22 cellular contexts compared by ENCODE assay signal in genomic region chr4:108143515-108143914, GRCh38. TPM values are rescaled to one million over a fixed set of nuclear protein-coding genes. Genes with fewer than 3 reads are reported as not detected.
DNase-seq lines count a peak whose midpoint lies in the region; ATAC-seq and TF ChIP-seq lines count a peak whose summit lies in the region.
"Had no signal": no experiment of that assay in that cellular context is flagged by ENCODE, and none has a peak within 500 bp of the region (broad histone marks: within the 10 kb centered on the region; RNA-seq: fewer than 3 reads in every experiment).

No MANE protein-coding gene starts in this region.

- intact Hi-C loops in upper lobe of right lung (cut with DNase I): no loop called here

- H3K9me3 Mint-ChIP-seq in activated T-cell treated with anti-CD3 and anti-CD28 coated beads, Interleukin-2, amount 50 U/mL, for 72 hours: no peaks in the 10 kb centered on the region
- no peaks in the 10 kb centered on the region for H3K9me3 Mint-ChIP-seq in activated naive CD4-positive, alpha-beta T cell treated with anti-CD3 and anti-CD28 coated beads, Interleukin-2, amount 50 U/mL, for 24 hours
- no peaks in the 10 kb centered on the region for H3K9me3 Mint-ChIP-seq in neural progenitor cell

- H3K27ac ChIP-seq in HUES48 (ENCODE audit: low read depth, low read length): peak overlapping the region; percentile 44
- H3K27ac ChIP-seq in neural progenitor cell: no peak overlapping the region
- no peak overlapping the region for H3K27ac ChIP-seq in upper lobe of right lung
- no peak overlapping the region for H3K27ac ChIP-seq in coronary artery
- H3K27ac ChIP-seq: heart left ventricle, lower lobe of right lung had no signal

- H3K27me3 ChIP-seq in HUES48 (ENCODE audit: control insufficient read depth, insufficient read depth, low read length): peaks cover 20% of the 10 kb centered on the region
- no peaks in the 10 kb centered on the region for H3K27me3 ChIP-seq in neural progenitor cell
- H3K27me3 ChIP-seq in upper lobe of right lung: peaks cover 5% of the 10 kb centered on the region

- ATAC-seq in activated T-cell treated with anti-CD3 and anti-CD28 coated beads, Interleukin-2, amount 50 U/mL, for 72 hours (replicated peaks in 1 of 2): no peak
- ATAC-seq in upper lobe of right lung: no peak
- ATAC-seq: heart left ventricle, lower lobe of right lung had no signal

- H3K4me3 ChIP-seq in HUES48 (ENCODE audit: low read depth, low read length) (no peak overlapping the region), neural progenitor cell (no peak overlapping the region), upper lobe of right lung (no peak overlapping the region), coronary artery (no peak overlapping the region)
- H3K4me3 ChIP-seq: heart left ventricle, lower lobe of right lung had no signal

- no peak for TF ChIP-seq CTCF in neural progenitor cell (IDR thresholded peaks at IDR 0.05)
- no peak for TF ChIP-seq CTCF in upper lobe of right lung (IDR thresholded peaks at IDR 0.05)
- no peak for TF ChIP-seq CTCF in coronary artery (IDR thresholded peaks at IDR 0.05)

- H3K9me3 ChIP-seq in HUES48 (ENCODE audit: control insufficient read depth, insufficient read depth, low read length) (no peaks in the 10 kb centered on the region), neural progenitor cell (ENCODE audit: low read depth) (no peaks in the 10 kb centered on the region), upper lobe of right lung (no peaks in the 10 kb centered on the region)
- H3K9me3 ChIP-seq: lower lobe of right lung had no signal

- DNase-seq in activated T-cell treated with anti-CD3 and anti-CD28 coated beads, Interleukin-2, amount 50 U/mL, for 72 hours: no peak
- DNase-seq in activated T-cell treated with anti-CD3 and anti-CD28 coated beads for 4 hours (no peak), neural progenitor cell (ENCODE audit: low spot score) (no peak), upper lobe of right lung (no peak), coronary artery (ENCODE audit: low spot score) (no peak), NCI-H2107 (lab: John Stamatoyannopoulos, UW) (no peak)
- DNase-seq: activated CD4-positive, alpha-beta T cell treated with anti-CD3 and anti-CD28 coated beads for 1 hour; anterior cingulate cortex; Calu3; HCEC 1CT; heart left ventricle; IMR-90; lower lobe of right lung; NCI-H187 treated with DMSO at 0.1 percent for 48 hours; NCI-H524 treated with DMSO at 0.1 percent for 48 hours; posterior cingulate gyrus; SHP77; stimulated activated CD4-positive, alpha-beta T cell treated with anti-CD3 and anti-CD28 coated beads, Interleukin-4, amount 100 ng/mL, for 24 hours; T-helper 9 cell had no signal

- no peak overlapping the region for H2AFZ ChIP-seq in neural progenitor cell (replicated peaks)

- peak overlapping the region; percentile 94 for H3K27ac Mint-ChIP-seq in activated T-cell treated with anti-CD3 and anti-CD28 coated beads, Interleukin-2, amount 50 U/mL, for 72 hours
- peak overlapping the region; percentile 94 for H3K27ac Mint-ChIP-seq in activated naive CD4-positive, alpha-beta T cell treated with anti-CD3 and anti-CD28 coated beads, Interleukin-2, amount 50 U/mL, for 24 hours
- peak overlapping the region; percentile 58 for H3K27ac Mint-ChIP-seq in neural progenitor cell

- no peaks in the 10 kb centered on the region for H3K27me3 Mint-ChIP-seq in activated T-cell treated with anti-CD3 and anti-CD28 coated beads, Interleukin-2, amount 50 U/mL, for 72 hours (ENCODE audit: low read depth)
- H3K27me3 Mint-ChIP-seq in activated naive CD4-positive, alpha-beta T cell treated with anti-CD3 and anti-CD28 coated beads, Interleukin-2, amount 50 U/mL, for 24 hours: no peaks in the 10 kb centered on the region
- peaks cover 2% of the 10 kb centered on the region for H3K27me3 Mint-ChIP-seq in neural progenitor cell (ENCODE audit: insufficient read depth, low read depth)

- peaks cover 5% of the 10 kb centered on the region for H4K20me1 ChIP-seq in neural progenitor cell (ENCODE audit: low read depth)

- H3K4me1 ChIP-seq in HUES48 (ENCODE audit: control insufficient read depth, insufficient read depth, low read length) (peaks cover 47% of the 10 kb centered on the region), neural progenitor cell (peaks cover 35% of the 10 kb centered on the region), upper lobe of right lung (no peaks in the 10 kb centered on the region)
- H3K4me1 ChIP-seq: lower lobe of right lung had no signal

- peaks cover 100% of the 10 kb centered on the region for H3K4me1 Mint-ChIP-seq in activated T-cell treated with anti-CD3 and anti-CD28 coated beads, Interleukin-2, amount 50 U/mL, for 72 hours (ENCODE audit: low read depth)
- peaks cover 100% of the 10 kb centered on the region for H3K4me1 Mint-ChIP-seq in activated naive CD4-positive, alpha-beta T cell treated with anti-CD3 and anti-CD28 coated beads, Interleukin-2, amount 50 U/mL, for 24 hours
- peaks cover 82% of the 10 kb centered on the region for H3K4me1 Mint-ChIP-seq in neural progenitor cell

- no peak overlapping the region for H3K4me2 ChIP-seq in neural progenitor cell

- H3F3A ChIP-seq in neural progenitor cell (ENCODE audit: low read depth): no peaks in the 10 kb centered on the region

- peak overlapping the region; percentile 78 to 82 for H3K4me3 Mint-ChIP-seq in activated T-cell treated with anti-CD3 and anti-CD28 coated beads, Interleukin-2, amount 50 U/mL, for 72 hours
- peak overlapping the region; percentile 85 for H3K4me3 Mint-ChIP-seq in activated naive CD4-positive, alpha-beta T cell treated with anti-CD3 and anti-CD28 coated beads, Interleukin-2, amount 50 U/mL, for 24 hours
- no peak overlapping the region for H3K4me3 Mint-ChIP-seq in neural progenitor cell

- no peaks in the 10 kb centered on the region for H3K79me2 ChIP-seq in neural progenitor cell (ENCODE audit: low read depth)

- H3K36me3 ChIP-seq in HUES48 (ENCODE audit: control insufficient read depth, insufficient read depth, low read length): no peaks in the 10 kb centered on the region
- no peaks in the 10 kb centered on the region for H3K36me3 ChIP-seq in neural progenitor cell
- H3K36me3 ChIP-seq in upper lobe of right lung: no peaks in the 10 kb centered on the region
- H3K36me3 ChIP-seq: heart left ventricle, lower lobe of right lung had no signal

- peaks cover 10 to 13% of the 10 kb centered on the region in 2 donors for H3K36me3 Mint-ChIP-seq in activated T-cell treated with anti-CD3 and anti-CD28 coated beads, Interleukin-2, amount 50 U/mL, for 72 hours (ENCODE audit: insufficient read depth in 2 of 2)
- peaks cover 25% of the 10 kb centered on the region for H3K36me3 Mint-ChIP-seq in activated naive CD4-positive, alpha-beta T cell treated with anti-CD3 and anti-CD28 coated beads, Interleukin-2, amount 50 U/mL, for 24 hours
- peaks cover 20% of the 10 kb centered on the region for H3K36me3 Mint-ChIP-seq in neural progenitor cell

- H3K9ac ChIP-seq in HUES48 (ENCODE audit: low read depth, low read length) (no peak overlapping the region), neural progenitor cell (no peak overlapping the region)

RNA-seq across cellular contexts. Expression of gene LEF1, which starts 25.2 kb away (rescaled TPM):
- total RNA-seq in activated T-cell treated with anti-CD3 and anti-CD28 coated beads, Interleukin-2, amount 50 U/mL, for 72 hours: 100 to 1,000 TPM; 130 to 175 TPM
- total RNA-seq in neural progenitor cell (ENCODE audit: low replicate concordance) (15.0 and 19.4 TPM in 2 replicates), upper lobe of right lung (9.1 TPM)
- total RNA-seq: Calu3, G401 had no signal
